ENCODE assay signal across 11 cellular contexts in the genomic region with DNA sequence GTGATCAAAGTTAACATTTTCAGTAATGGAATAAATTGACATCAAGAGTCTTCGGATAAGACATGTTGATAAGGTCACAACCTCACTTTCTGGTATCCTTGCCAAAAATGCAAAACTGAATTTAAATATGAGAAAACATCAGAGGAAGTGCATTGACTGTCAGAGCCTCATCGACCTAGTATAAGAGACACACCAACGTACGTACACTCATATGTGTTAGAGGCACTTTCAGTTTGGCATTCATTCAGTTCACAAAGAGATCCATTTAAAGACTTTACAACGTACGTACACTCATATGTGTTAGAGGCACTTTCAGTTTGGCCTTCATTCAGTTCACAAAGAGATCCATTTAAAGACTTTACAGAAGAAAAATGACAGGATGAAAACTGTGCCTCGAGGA.
DNase-seq lines count a peak whose midpoint lies in the region; TF ChIP-seq lines count a peak whose summit lies in the region.
"Had no signal": no experiment of that assay in that cellular context is flagged by ENCODE, and none has a peak within 500 bp of the region (broad histone marks: within the 10 kb centered on the region; RNA-seq: fewer than 3 reads in every experiment).

No MANE protein-coding gene starts in this region.

- peak overlapping the region; percentile 48 for H2AFZ ChIP-seq in fibroblast of lung (ENCODE audit: low read length)

- H3K27ac ChIP-seq in fibroblast of lung (ENCODE audit: insufficient read depth, low read length) (no peak overlapping the region), SJCRH30 (no peak overlapping the region)
- H3K27ac ChIP-seq: brain microvascular endothelial cell had no signal

- H3K4me3 ChIP-seq in fibroblast of lung (replicated peaks in 1 of 4; ENCODE audit: control extremely low read depth in 1 of 4, insufficient read depth in 1 of 4, low read depth in 3 of 4, low read length in 4 of 4) (peak overlapping the region in 1 of 4 experiments; percentile 10), SJCRH30 (no peak overlapping the region)

- peak; percentile 40 for DNase-seq in stimulated activated CD4-positive, alpha-beta T cell treated with anti-CD3 and anti-CD28 coated beads, Interleukin-4, amount 100 ng/mL, for 24 hours
- no peak for DNase-seq in stimulated activated CD4-positive, alpha-beta T cell treated with anti-CD3 and anti-CD28 coated beads, Interleukin-4, amount 100 ng/mL, for 1 hour
- DNase-seq in T-helper 2 cell treated with Interferon-gamma antibody and Interleukin-4, amounts not matched to agents 5 μg/mL and 100 μg/mL, for 36 hours (ENCODE audit: low spot score): no peak
- DNase-seq in fibroblast of lung (ENCODE audit: low read depth in 2 of 2): peak in 1 of 2 donors; percentile 26
- no peak for DNase-seq in NOMO-1 treated with dmso at 0.1 percent for 144 hours (lab: John Stamatoyannopoulos, UW; ENCODE audit: unreplicated experiment)
- DNase-seq in NCI-H345 treated with DMSO at 0.1 percent for 48 hours (lab: John Stamatoyannopoulos, UW; ENCODE audit: unreplicated experiment): no peak
- DNase-seq in NCI-H510A treated with DMSO at 0.1 percent for 48 hours (lab: John Stamatoyannopoulos, UW): no peak
- DNase-seq in SJCRH30: no peak
- DNase-seq: AML-193, brain microvascular endothelial cell, NCI-H524 treated with DMSO at 0.1 percent for 48 hours had no signal

- H3K4me1 Mint-ChIP-seq in T-helper 2 cell treated with Interferon-gamma antibody and Interleukin-4, amounts not matched to agents 5 μg/mL and 100 μg/mL, for 36 hours (ENCODE audit: low read depth): peaks cover 50% of the 10 kb centered on the region

- H3K9me3 ChIP-seq in fibroblast of lung (ENCODE audit: control insufficient read depth, insufficient read depth, low read depth, low read length) (no peaks in the 10 kb centered on the region), SJCRH30 (replicated peaks) (no peaks in the 10 kb centered on the region)

- H4K20me1 ChIP-seq in fibroblast of lung (ENCODE audit: control insufficient read depth, extremely low read depth, insufficient read depth, low read length): no peaks in the 10 kb centered on the region

- no peaks in the 10 kb centered on the region for H3K79me2 ChIP-seq in fibroblast of lung (ENCODE audit: control insufficient read depth, insufficient read depth, low read length)

- H3K27me3 ChIP-seq in fibroblast of lung (ENCODE audit: control insufficient read depth, insufficient read depth, low read length): no peaks in the 10 kb centered on the region
- H3K27me3 ChIP-seq in SJCRH30: no peaks in the 10 kb centered on the region
- H3K27me3 ChIP-seq: brain microvascular endothelial cell had no signal

- peak overlapping the region; percentile 95 for H3K27ac Mint-ChIP-seq in T-helper 2 cell treated with Interferon-gamma antibody and Interleukin-4, amounts not matched to agents 5 μg/mL and 100 μg/mL, for 36 hours

- peaks cover 4% of the 10 kb centered on the region for H3K36me3 Mint-ChIP-seq in T-helper 2 cell treated with Interferon-gamma antibody and Interleukin-4, amounts not matched to agents 5 μg/mL and 100 μg/mL, for 36 hours (ENCODE audit: low read depth)

- no peaks in the 10 kb centered on the region for H3K27me3 Mint-ChIP-seq in T-helper 2 cell treated with Interferon-gamma antibody and Interleukin-4, amounts not matched to agents 5 μg/mL and 100 μg/mL, for 36 hours (ENCODE audit: low read depth)

- H3K36me3 ChIP-seq in fibroblast of lung (ENCODE audit: control insufficient read depth, insufficient read depth, low read length): no peaks in the 10 kb centered on the region
- no peaks in the 10 kb centered on the region for H3K36me3 ChIP-seq in SJCRH30
- H3K36me3 ChIP-seq: brain microvascular endothelial cell had no signal

- H3K4me1 ChIP-seq in fibroblast of lung (ENCODE audit: control insufficient read depth, extremely low read depth, insufficient read depth, low read length) (no peaks in the 10 kb centered on the region), SJCRH30 (peaks cover 12% of the 10 kb centered on the region; the same call in 1 of the 2 replicates)

- no peak for TF ChIP-seq CTCF in fibroblast of lung (conservative IDR thresholded peaks at IDR 0.05 in 1 of 2, IDR thresholded peaks at IDR 0.05 in 1 of 2; ENCODE audit: low read depth in 1 of 2, low read length in 2 of 2)

- H3K9ac ChIP-seq in fibroblast of lung (ENCODE audit: insufficient read depth, low read length): no peak overlapping the region

- H3K4me3 Mint-ChIP-seq in T-helper 2 cell treated with Interferon-gamma antibody and Interleukin-4, amounts not matched to agents 5 μg/mL and 100 μg/mL, for 36 hours: peak overlapping the region; percentile 88

- H3K9me3 Mint-ChIP-seq in T-helper 2 cell treated with Interferon-gamma antibody and Interleukin-4, amounts not matched to agents 5 μg/mL and 100 μg/mL, for 36 hours: peaks cover 4% of the 10 kb centered on the region

- H3K4me2 ChIP-seq in fibroblast of lung (ENCODE audit: extremely low read depth, insufficient read depth, low read length): peak overlapping the region; percentile 60
